Comparison of ENCODE assay signal across 25 cellular contexts in the genomic region with DNA sequence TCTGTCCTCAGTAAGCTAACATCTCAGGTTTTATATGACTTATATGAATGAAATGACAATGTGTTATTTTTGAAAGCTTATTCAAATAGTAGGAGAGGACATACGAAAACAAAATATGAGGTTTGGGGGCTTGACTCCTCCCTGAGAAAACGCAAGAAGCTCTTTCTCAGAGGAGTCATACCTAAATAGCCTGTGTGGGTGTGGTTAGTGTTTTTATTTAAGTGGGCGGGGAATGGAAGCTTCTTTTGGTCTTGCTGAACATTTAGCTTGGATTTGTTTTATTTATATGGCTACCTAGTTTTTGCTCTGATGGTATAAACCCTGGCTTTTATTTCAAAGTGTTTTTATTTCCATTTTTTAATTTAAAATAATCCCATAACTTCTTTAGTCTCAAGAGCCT.
DNase-seq lines count a peak whose midpoint lies in the region; ATAC-seq, FAIRE-seq and TF ChIP-seq lines count a peak whose summit lies in the region.
"Had no signal": no experiment of that assay in that cellular context is flagged by ENCODE, and none has a peak within 500 bp of the region (broad histone marks: within the 10 kb centered on the region; RNA-seq: fewer than 3 reads in every experiment).

No MANE protein-coding gene starts in this region.

- peak overlapping the region in 1 of 3 experiments; percentile 60 for H3K4me3 Mint-ChIP-seq in nephron
- no peak overlapping the region for H3K4me3 Mint-ChIP-seq in stimulated activated effector memory CD8-positive, alpha-beta T cell treated with anti-CD3 and anti-CD28 coated beads, Interleukin-12 subunit alpha, Interleukin-12 subunit beta, amount 100 ng/mL, for 72 hours
- H3K4me3 Mint-ChIP-seq: activated T-cell treated with anti-CD3 and anti-CD28 coated beads, Interleukin-2, amount 50 U/mL, for 4 hours had no signal

- in situ Hi-C loops in mammary epithelial cell (cut with MboI; ENCODE audit: low sequenced_read_pairs in 2 of 2) (loop anchor here (10.0 to 25.0 kb wide), 2 partner anchors 141 to 209 kb away; partner anchors contain the start of genes DSC2 (in 1 of the 2) and DSC3 (in 1 of the 2)), GM13976 (cut with MboI; ENCODE audit: low sequenced_read_pairs, unreplicated experiment) (no loop called here)

- no peak overlapping the region for H3K4me3 ChIP-seq in A549
- H3K4me3 ChIP-seq in mammary epithelial cell (replicated peaks in 1 of 3; ENCODE audit: insufficient read depth in 1 of 3, low read depth in 2 of 3, low read length in 3 of 3): peak overlapping the region in 1 of 3 experiments; percentile 4
- H3K4me3 ChIP-seq: adrenal gland, BLaER1, cardiac muscle cell had no signal

- peak overlapping the region; percentile 44; the same call in 2 of the 3 replicates for H3K4me2 ChIP-seq in A549
- H3K4me2 ChIP-seq in mammary epithelial cell (ENCODE audit: insufficient read depth, low read depth, low read length): peak overlapping the region; percentile 76
- H3K4me2 ChIP-seq: BLaER1 had no signal

- TF ChIP-seq EP300 in A549 (IDR thresholded peaks at IDR 0.05): no peak

- H3K36me3 ChIP-seq in mammary epithelial cell (ENCODE audit: insufficient read depth, low read length): no peaks in the 10 kb centered on the region
- H3K36me3 ChIP-seq: adrenal gland, BLaER1, cardiac muscle cell had no signal

- POLR2A ChIA-PET in A549 (lab: Yijun Ruan, JAX): no interaction called here

- no peak for FAIRE-seq in A549 (lab: Jason Lieb, UNC)

- H2AFZ ChIP-seq in mammary epithelial cell (ENCODE audit: low read depth, low read length): no peak overlapping the region

- dilution Hi-C loops in mammary epithelial cell (cut with HindIII; ENCODE audit: low sequenced_read_pairs): loop anchor here (25.0 kb wide), 1 partner anchor 209 kb away; the partner anchor contains the start of gene DSC3

- TF ChIP-seq CTCF in A549 (IDR thresholded peaks at IDR 0.05) (no peak), mammary epithelial cell (conservative IDR thresholded peaks at IDR 0.05 in 1 of 2, IDR thresholded peaks at IDR 0.05 in 1 of 2; ENCODE audit: extremely low read depth in 1 of 2, insufficient read depth in 1 of 2, low read depth in 1 of 2, low read length in 2 of 2) (no peak), nephron (IDR thresholded peaks at IDR 0.05; ENCODE audit: unreplicated experiment in 3 of 3) (no peak), GM13976 (IDR thresholded peaks at IDR 0.05; ENCODE audit: borderline replicate concordance, control extremely low read depth, extremely low read depth, insufficient read depth, missing control alignments) (no peak)

- no peaks in the 10 kb centered on the region for H3K9me3 ChIP-seq in A549
- H3K9me3 ChIP-seq in mammary epithelial cell (replicated peaks; ENCODE audit: insufficient read depth, low read length): no peaks in the 10 kb centered on the region
- H3K9me3 ChIP-seq: adrenal gland, BLaER1, Caco-2 had no signal

- no peaks in the 10 kb centered on the region for H3K36me3 Mint-ChIP-seq in nephron (ENCODE audit: low read depth)
- no peaks in the 10 kb centered on the region for H3K36me3 Mint-ChIP-seq in stimulated activated effector memory CD8-positive, alpha-beta T cell treated with anti-CD3 and anti-CD28 coated beads, Interleukin-12 subunit alpha, Interleukin-12 subunit beta, amount 100 ng/mL, for 72 hours

- H3K79me2 ChIP-seq in mammary epithelial cell (ENCODE audit: insufficient read depth, low read length): no peaks in the 10 kb centered on the region

- CTCF ChIA-PET in A549 (lab: Yijun Ruan, JAX): no interaction called here
- CTCF ChIA-PET in mammary epithelial cell (lab: Charles Lee; ENCODE audit: low non-redundant PET): interaction anchor here (0.6 kb wide), 1 partner anchor 274 kb away, joined by 3 read pairs; no protein-coding TSS in a partner anchor

- no peaks in the 10 kb centered on the region for H3K27me3 Mint-ChIP-seq in nephron (ENCODE audit: low read depth)

- TF ChIP-seq POLR2A in A549 (IDR thresholded peaks at IDR 0.05; ENCODE audit: low read length): no peak

- H3K27ac Mint-ChIP-seq in nephron: peak overlapping the region; percentile 86 to 97 (median 93)
- no peak overlapping the region for H3K27ac Mint-ChIP-seq in stimulated activated effector memory CD8-positive, alpha-beta T cell treated with anti-CD3 and anti-CD28 coated beads, Interleukin-12 subunit alpha, Interleukin-12 subunit beta, amount 100 ng/mL, for 72 hours

- H3K9me3 Mint-ChIP-seq in nephron: no peaks in the 10 kb centered on the region
- peaks cover 3% of the 10 kb centered on the region for H3K9me3 Mint-ChIP-seq in stimulated activated effector memory CD8-positive, alpha-beta T cell treated with anti-CD3 and anti-CD28 coated beads, Interleukin-12 subunit alpha, Interleukin-12 subunit beta, amount 100 ng/mL, for 72 hours

- intact Hi-C loops in mammary epithelial cell (cut with micrococcal nuclease): no loop called here

- no peak for TF ChIP-seq RAD21 in A549 (conservative IDR thresholded peaks at IDR 0.05 in 1 of 2, IDR thresholded peaks at IDR 0.05 in 1 of 2)

- H3K27me3 ChIP-seq in mammary epithelial cell (ENCODE audit: insufficient read depth, low read length): no peaks in the 10 kb centered on the region
- H3K27me3 ChIP-seq: adrenal gland, BLaER1, cardiac muscle cell had no signal

- DNase-seq in A549 (ENCODE audit: low read depth in 1 of 2, low spot score in 1 of 2): no peak
- DNase-seq in mammary epithelial cell: peak; percentile 86
- DNase-seq in NCI-H524 (lab: John Stamatoyannopoulos, UW): no peak
- DNase-seq in activated CD8-positive, alpha-beta memory T cell treated with anti-CD3 and anti-CD28 coated beads, Interleukin-2, amount 50 U/mL, for 48 hours: no peak
- DNase-seq in GM13976 (ENCODE audit: low spot score): no peak
- DNase-seq in stimulated activated effector memory CD8-positive, alpha-beta T cell treated with anti-CD3 and anti-CD28 coated beads, Interleukin-12 subunit alpha, Interleukin-12 subunit beta, amount 100 ng/mL, for 72 hours (ENCODE audit: low spot score in 2 of 2): no peak
- DNase-seq: ACHN; activated CD4-positive, alpha-beta T cell treated with anti-CD3 and anti-CD28 coated beads for 4 hours; activated T-cell treated with anti-CD3 and anti-CD28 coated beads, Interleukin-2, amount 50 U/mL, for 4 hours; adrenal gland; Caco-2; cortex of kidney; DMS79 treated with DMSO at 0.1 percent for 48 hours; H7; MM.1S; NCI-H1436; NCI-H2171 treated with DMSO at 0.1 percent for 48 hours; occipital lobe; stimulated activated CD4-positive, alpha-beta T cell treated with anti-CD3 and anti-CD28 coated beads, Interleukin-4, amount 100 ng/mL, for 1 hour; stimulated activated naive CD4-positive, alpha-beta T cell; T-helper 2 cell had no signal

- H3K4me1 ChIP-seq in A549: peaks cover 65% of the 10 kb centered on the region
- H3K4me1 ChIP-seq in mammary epithelial cell (ENCODE audit: insufficient read depth, low read length): peaks cover 75% of the 10 kb centered on the region
- H3K4me1 ChIP-seq: adrenal gland, BLaER1 had no signal

- H3K9ac ChIP-seq in mammary epithelial cell (ENCODE audit: insufficient read depth, low read length): no peak overlapping the region
- H3K9ac ChIP-seq: BLaER1 had no signal

- ATAC-seq in A549 (no peak), HG02798 (IDR thresholded peaks at IDR 0.05; ENCODE audit: poor library complexity, unreplicated experiment) (peak; percentile 23)
- ATAC-seq in stimulated activated effector memory CD8-positive, alpha-beta T cell treated with anti-CD3 and anti-CD28 coated beads, Interleukin-12 subunit alpha, Interleukin-12 subunit beta, amount 100 ng/mL, for 72 hours: no peak
- ATAC-seq: activated T-cell treated with anti-CD3 and anti-CD28 coated beads, Interleukin-2, amount 50 U/mL, for 4 hours had no signal

- no TSS peak for BruUV-seq in mammary epithelial cell (replicated peaks; lab: Mats Ljungman, UMichigan)

- 50% methylated on average over 3 of the region's 3 CpGs for WGBS in A549 (ENCODE audit: missing lambda C conversion rate)
- WGBS in mammary epithelial cell (ENCODE audit: low coverage, missing lambda C conversion rate): 18% methylated on average over 3 of the region's 3 CpGs

- H3K27ac ChIP-seq in A549 (no peak overlapping the region), mammary epithelial cell (ENCODE audit: insufficient read depth, low read depth, low read length) (peak overlapping the region; percentile 57)
- H3K27ac ChIP-seq: adrenal gland, BLaER1, cardiac muscle cell had no signal

- no peaks in the 10 kb centered on the region for H4K20me1 ChIP-seq in mammary epithelial cell (ENCODE audit: insufficient read depth, low read length)
- H4K20me1 ChIP-seq: BLaER1 had no signal

- peaks cover 56% of the 10 kb centered on the region for H3K4me1 Mint-ChIP-seq in nephron
- no peaks in the 10 kb centered on the region for H3K4me1 Mint-ChIP-seq in stimulated activated effector memory CD8-positive, alpha-beta T cell treated with anti-CD3 and anti-CD28 coated beads, Interleukin-12 subunit alpha, Interleukin-12 subunit beta, amount 100 ng/mL, for 72 hours

TF ChIP-seq in A549, 52 proteins besides CTCF, POLR2A, EP300 and RAD21:
- TF ChIP-seq FOSL2 (IDR thresholded peaks at IDR 0.05) (no peak), FOSL2 (CRISPR knock-in tag; IDR thresholded peaks at IDR 0.05) (no peak), KDM5A (IDR thresholded peaks at IDR 0.05) (no peak), NPAS2 (CRISPR knock-in tag; IDR thresholded peaks at IDR 0.05; ENCODE audit: borderline replicate concordance) (no peak), MYC (IDR thresholded peaks at IDR 0.05; ENCODE audit: borderline replicate concordance, low read length) (no peak), FOSB (CRISPR knock-in tag; IDR thresholded peaks at IDR 0.05) (no peak), SREBF2 (IDR thresholded peaks at IDR 0.05) (no peak), MAZ (IDR thresholded peaks at IDR 0.05; ENCODE audit: borderline replicate concordance, low read depth, low read length) (no peak), MAFK (IDR thresholded peaks at IDR 0.05; ENCODE audit: partially characterized antibody) (no peak), HOXA7 (CRISPR knock-in tag; IDR thresholded peaks at IDR 0.05) (no peak), NFE2L2 (conservative IDR thresholded peaks at IDR 0.05; ENCODE audit: low read length) (no peak), JUN (IDR thresholded peaks at IDR 0.05) (no peak), EHF (CRISPR knock-in tag; IDR thresholded peaks at IDR 0.05) (no peak), SMC3 (IDR thresholded peaks at IDR 0.05) (no peak)
- TF ChIP-seq, protein P1, sequence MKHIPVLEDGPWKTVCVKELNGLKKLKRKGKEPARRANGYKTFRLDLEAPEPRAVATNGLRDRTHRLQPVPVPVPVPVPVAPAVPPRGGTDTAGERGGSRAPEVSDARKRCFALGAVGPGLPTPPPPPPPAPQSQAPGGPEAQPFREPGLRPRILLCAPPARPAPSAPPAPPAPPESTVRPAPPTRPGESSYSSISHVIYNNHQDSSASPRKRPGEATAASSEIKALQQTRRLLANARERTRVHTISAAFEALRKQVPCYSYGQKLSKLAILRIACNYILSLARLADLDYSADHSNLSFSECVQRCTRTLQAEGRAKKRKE (CRISPR knock-in tag; IDR thresholded peaks at IDR 0.05; ENCODE audit: low read depth): no peak
